ENCODE assay signal across 19 cellular contexts in the genomic region with DNA sequence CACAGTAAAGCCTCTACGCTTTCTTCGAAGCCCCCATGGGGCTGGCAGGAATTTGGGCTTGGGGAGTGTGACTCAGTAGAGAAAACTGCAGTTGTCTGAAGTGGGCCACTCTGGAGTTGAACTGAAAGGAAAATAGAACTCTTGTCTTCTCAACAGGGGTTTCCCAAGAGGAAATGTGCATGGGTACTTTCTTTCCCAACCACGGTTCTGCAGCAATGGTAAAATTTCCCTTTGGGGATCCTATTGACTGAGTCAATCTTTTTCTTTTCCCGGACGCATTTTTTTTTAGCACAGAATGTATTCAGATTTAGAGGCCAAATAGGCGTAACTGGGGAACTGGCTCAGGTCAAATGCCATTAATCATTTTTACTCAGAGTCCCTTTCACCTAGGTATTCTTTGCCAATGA.
DNase-seq lines count a peak whose midpoint lies in the region; FAIRE-seq and TF ChIP-seq lines count a peak whose summit lies in the region.
"Had no signal": no experiment of that assay in that cellular context is flagged by ENCODE, and none has a peak within 500 bp of the region (broad histone marks: within the 10 kb centered on the region; RNA-seq: fewer than 3 reads in every experiment).

No MANE protein-coding gene starts in this region.

- no peak overlapping the region for H3K4me3 Mint-ChIP-seq in astrocyte (ENCODE audit: unreplicated experiment)
- no peak overlapping the region for H3K4me3 Mint-ChIP-seq in activated CD4-positive, alpha-beta T cell treated with anti-CD3 and anti-CD28 coated beads, Interleukin-2, amount 10 ng/mL, durations not matched to agents 24 days and 14 days

- no peak overlapping the region for H3K9ac ChIP-seq in HUES48 (ENCODE audit: low read depth, low read length)
- no peak overlapping the region for H3K9ac ChIP-seq in astrocyte (ENCODE audit: low read length)
- H3K9ac ChIP-seq: BLaER1 had no signal

- H3K27ac ChIP-seq in HUES48 (ENCODE audit: low read depth, low read length) (peak overlapping the region; percentile 82), astrocyte (ENCODE audit: low read depth, low read length) (no peak overlapping the region)
- H3K27ac ChIP-seq: BLaER1 had no signal

- peaks cover 4% of the 10 kb centered on the region for H3K9me3 ChIP-seq in HUES48 (ENCODE audit: control insufficient read depth, insufficient read depth, low read length)
- no peaks in the 10 kb centered on the region for H3K9me3 ChIP-seq in astrocyte (ENCODE audit: insufficient read depth, low read depth, low read length)
- H3K9me3 ChIP-seq: HAP-1 had no signal

- peaks cover 2% of the 10 kb centered on the region for H3K9me3 Mint-ChIP-seq in astrocyte (ENCODE audit: unreplicated experiment)
- peaks cover 3% of the 10 kb centered on the region for H3K9me3 Mint-ChIP-seq in activated CD4-positive, alpha-beta T cell treated with anti-CD3 and anti-CD28 coated beads, Interleukin-2, amount 10 ng/mL, durations not matched to agents 24 days and 14 days

- H3K27me3 Mint-ChIP-seq in astrocyte (ENCODE audit: low read depth, unreplicated experiment): no peaks in the 10 kb centered on the region
- H3K27me3 Mint-ChIP-seq in activated CD4-positive, alpha-beta T cell treated with anti-CD3 and anti-CD28 coated beads, Interleukin-2, amount 10 ng/mL, durations not matched to agents 24 days and 14 days: no peaks in the 10 kb centered on the region

- TF ChIP-seq CTCF in astrocyte (IDR thresholded peaks at IDR 0.05; ENCODE audit: insufficient read depth, low read depth, low read length): no peak
- no peak for TF ChIP-seq CTCF in foreskin fibroblast (IDR thresholded peaks at IDR 0.05; ENCODE audit: low read depth, low read length)

- H3K36me3 ChIP-seq in HUES48 (ENCODE audit: control insufficient read depth, insufficient read depth, low read length): no peaks in the 10 kb centered on the region
- no peaks in the 10 kb centered on the region for H3K36me3 ChIP-seq in astrocyte (ENCODE audit: insufficient read depth, low read length)
- H3K36me3 ChIP-seq: BLaER1, HAP-1 had no signal

- H4K20me1 ChIP-seq in astrocyte (ENCODE audit: insufficient read depth, low read length): no peaks in the 10 kb centered on the region
- H4K20me1 ChIP-seq: BLaER1 had no signal

- no peak overlapping the region for H2AFZ ChIP-seq in astrocyte (ENCODE audit: low read depth, low read length)

- H3K27ac Mint-ChIP-seq in astrocyte (ENCODE audit: unreplicated experiment): peak overlapping the region; percentile 16
- H3K27ac Mint-ChIP-seq in activated CD4-positive, alpha-beta T cell treated with anti-CD3 and anti-CD28 coated beads, Interleukin-2, amount 10 ng/mL, durations not matched to agents 24 days and 14 days: no peak overlapping the region

- DNase-seq in astrocyte (ENCODE audit: low read depth) (peak; percentile 28), islet precursor cell (peak; percentile 55), skeletal muscle cell (ENCODE audit: low read depth) (peak; percentile 89), foreskin fibroblast (no peak), OCI-M2 (lab: John Stamatoyannopoulos, UW; ENCODE audit: unreplicated experiment) (no peak)
- DNase-seq in activated CD4-positive, alpha-beta T cell treated with anti-CD3 and anti-CD28 coated beads, Interleukin-2, amount 10 ng/mL, durations not matched to agents 24 days and 14 days: no peak
- DNase-seq: EL, KBM-7, NCI-H1105, NCI-H1694 treated with DMSO at 0.1 percent for 48 hours, NCI-H2171 treated with DMSO at 0.1 percent for 48 hours, NCI-H82, SIG-M5 had no signal

- peaks cover 21% of the 10 kb centered on the region for H3K4me1 Mint-ChIP-seq in astrocyte (ENCODE audit: low read depth, unreplicated experiment)
- H3K4me1 Mint-ChIP-seq in activated CD4-positive, alpha-beta T cell treated with anti-CD3 and anti-CD28 coated beads, Interleukin-2, amount 10 ng/mL, durations not matched to agents 24 days and 14 days: no peaks in the 10 kb centered on the region

- no peaks in the 10 kb centered on the region for H3K36me3 Mint-ChIP-seq in astrocyte (ENCODE audit: low read depth, unreplicated experiment)
- H3K36me3 Mint-ChIP-seq in activated CD4-positive, alpha-beta T cell treated with anti-CD3 and anti-CD28 coated beads, Interleukin-2, amount 10 ng/mL, durations not matched to agents 24 days and 14 days (ENCODE audit: low read depth): no peaks in the 10 kb centered on the region

- H3K27me3 ChIP-seq in HUES48 (ENCODE audit: control insufficient read depth, insufficient read depth, low read length): no peaks in the 10 kb centered on the region
- H3K27me3 ChIP-seq in astrocyte (ENCODE audit: insufficient read depth, low read length): no peaks in the 10 kb centered on the region
- H3K27me3 ChIP-seq: BLaER1 had no signal

- H3K4me3 ChIP-seq in HUES48 (ENCODE audit: low read depth, low read length) (no peak overlapping the region), astrocyte (ENCODE audit: insufficient read depth, low read depth, low read length) (no peak overlapping the region), skeletal muscle cell (ENCODE audit: low read depth, low read length) (no peak overlapping the region), foreskin fibroblast (ENCODE audit: low read depth in 1 of 2, low read length in 2 of 2) (no peak overlapping the region)
- H3K4me3 ChIP-seq: BLaER1, HAP-1 had no signal

- intact Hi-C loops in activated CD4-positive, alpha-beta T cell treated with anti-CD3 and anti-CD28 coated beads, Interleukin-2, amount 10 ng/mL, durations not matched to agents 24 days and 14 days (cut with micrococcal nuclease): no loop called here

- H3K4me1 ChIP-seq in HUES48 (ENCODE audit: control insufficient read depth, insufficient read depth, low read length) (peaks cover 18% of the 10 kb centered on the region), astrocyte (ENCODE audit: insufficient read depth, low read length) (no peaks in the 10 kb centered on the region)
- H3K4me1 ChIP-seq: BLaER1 had no signal

- H3K79me2 ChIP-seq in astrocyte (ENCODE audit: insufficient read depth, low read length): no peaks in the 10 kb centered on the region

- no peak for FAIRE-seq in astrocyte (lab: Jason Lieb, UNC)
- FAIRE-seq: GM18507, GM19239, HTR-8/SVneo had no signal

- no peak overlapping the region for H3K4me2 ChIP-seq in astrocyte (ENCODE audit: low read length)
- H3K4me2 ChIP-seq: BLaER1 had no signal

Comparison
In these comparisons a context has a peak if more than half of its experiments do, and no peak if none do; other contexts are left out.
1. DNase-seq: peak in astrocyte (single experiment), islet precursor cell (single experiment) and skeletal muscle cell (single experiment); none in activated CD4-positive, alpha-beta T cell treated with anti-CD3 and anti-CD28 coated beads, Interleukin-2, amount 10 ng/mL, durations not matched to agents 24 days and 14 days (single experiment), foreskin fibroblast (0 of 2) and OCI-M2 (single experiment).